23 cellular contexts compared by ENCODE assay signal in the genomic region with DNA sequence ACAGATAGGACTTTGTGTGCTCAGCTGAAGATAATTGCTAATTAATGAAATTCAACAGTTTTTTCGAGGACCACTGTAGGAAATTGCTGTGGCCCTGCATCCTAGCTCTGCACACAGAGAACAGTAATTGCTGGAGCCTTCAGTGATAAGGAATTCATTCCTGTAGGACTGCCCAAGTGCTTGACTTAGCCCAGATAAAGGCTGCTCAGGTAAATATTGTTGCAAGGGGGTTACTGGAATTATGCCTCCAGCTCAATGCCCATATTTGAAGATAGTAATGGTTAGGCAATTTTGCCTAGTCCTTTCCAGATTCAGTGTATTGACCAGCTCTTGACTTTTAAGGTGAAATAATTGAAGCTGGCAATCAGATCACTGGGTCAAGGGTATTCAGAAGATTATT.
"Had no signal": no experiment of that assay in that cellular context is flagged by ENCODE, and none has a peak within 500 bp of the region (broad histone marks: within the 10 kb centered on the region; RNA-seq: fewer than 3 reads in every experiment).

No MANE protein-coding gene starts in this region.

- H3K4me3 ChIP-seq: coronary artery, dorsolateral prefrontal cortex, esophagus muscularis mucosa, gastroesophageal sphincter, heart left ventricle, hepatocyte, lung had no signal

- DNase-seq: dermis blood vessel endothelial cell; dorsolateral prefrontal cortex; effector CD4-positive, alpha-beta T cell; effector memory CD4-positive, alpha-beta T cell; heart left ventricle; hypothalamus; immature natural killer cell; islet precursor cell; kidney; kidney glomerular epithelial cell; left colon; left ventricle myocardium superior; mammary epithelial cell; mesendoderm; midbrain; naive thymus-derived CD4-positive, alpha-beta T cell had no signal

- ATAC-seq: gastroesophageal sphincter; heart left ventricle; left colon; left lobe of liver; left ventricle myocardium superior; naive thymus-derived CD4-positive, alpha-beta T cell had no signal

- H3K27ac ChIP-seq: coronary artery, dorsolateral prefrontal cortex, esophagus muscularis mucosa, foreskin keratinocyte, gastroesophageal sphincter, heart left ventricle, hepatocyte had no signal

- H2AFZ ChIP-seq: hepatocyte had no signal

- H3K9me3 ChIP-seq: esophagus muscularis mucosa, gastroesophageal sphincter, heart left ventricle had no signal

- H3K36me3 ChIP-seq: esophagus muscularis mucosa, gastroesophageal sphincter, heart left ventricle had no signal

- H3K4me2 ChIP-seq: hepatocyte had no signal

- H3K79me2 ChIP-seq: hepatocyte had no signal

- H3K27me3 ChIP-seq: esophagus muscularis mucosa, foreskin keratinocyte, gastroesophageal sphincter, hepatocyte had no signal

- H3K4me1 ChIP-seq: foreskin keratinocyte, heart left ventricle had no signal
